In genomic region chr2:159680692-159681091, GRCh38 we compare ENCODE assay signal across 29 cellular contexts.
"Had no signal": no experiment of that assay in that cellular context is flagged by ENCODE, and none has a peak within 500 bp of the region (broad histone marks: within the 10 kb centered on the region; RNA-seq: fewer than 3 reads in every experiment).

No MANE protein-coding gene starts in this region.

- H3K36me3 ChIP-seq: adrenal gland, brain microvascular endothelial cell, breast epithelium, cardiac muscle cell had no signal

- DNase-seq: activated effector memory CD4-positive, alpha-beta T cell treated with anti-CD3 and anti-CD28 coated beads, Interleukin-2, amount 50 U/mL, for 16 hours; activated effector memory CD4-positive, alpha-beta T cell treated with Interleukin-2 at 50 U/mL for 16 hours; activated gamma-delta T cell; activated gamma-delta T cell treated with Interleukin-2 at 50 U/mL for 16 hours; activated naive CD4-positive, alpha-beta T cell; activated naive CD4-positive, alpha-beta T cell treated with anti-CD3 and anti-CD28 coated beads for 36 hours; activated naive CD4-positive, alpha-beta T cell treated with anti-CD3 and anti-CD28 coated beads, Interleukin-2, amount 10 ng/mL, durations not matched to agents 7 days and 5 days; activated naive CD4-positive, alpha-beta T cell treated with anti-CD3 and anti-CD28 coated beads, Interleukin-2, amount 50 U/mL, for 16 hours; activated naive CD4-positive, alpha-beta T cell treated with Interleukin-2 at 50 U/mL for 16 hours; activated naive CD8-positive, alpha-beta T cell treated with anti-CD3 and anti-CD28 coated beads for 36 hours; activated naive CD8-positive, alpha-beta T cell treated with anti-CD3 and anti-CD28 coated beads, Interleukin-2, amount 10 ng/mL, durations not matched to agents 7 days and 5 days; activated naive CD8-positive, alpha-beta T cell treated with anti-CD3 and anti-CD28 coated beads, Interleukin-2, amount 50 U/mL, for 24 hours; activated T-cell treated with anti-CD3 and anti-CD28 coated beads, Interleukin-2, amount 50 U/mL, for 1 hour; activated T-cell treated with anti-CD3 and anti-CD28 coated beads, Interleukin-2, amount 50 U/mL, for 24 hours; activated T-cell treated with anti-CD3 and anti-CD28 coated beads, Interleukin-2, amount 50 U/mL, for 4 hours; activated T-cell treated with anti-CD3 and anti-CD28 coated beads, Interleukin-2, amount 50 U/mL, for 48 hours; activated T-cell treated with anti-CD3 and anti-CD28 coated beads, Interleukin-2, amount 50 U/mL, for 72 hours; adrenal gland; amniotic stem cell; amygdala; anterior cingulate cortex; aorta; body of pancreas; brain microvascular endothelial cell; caudate nucleus; central memory CD4-positive, alpha-beta T cell; cerebellar nuclear complex had no signal

- H3K4me1 ChIP-seq: adrenal gland, body of pancreas, breast epithelium had no signal

- H3K27ac ChIP-seq: adrenal gland, body of pancreas, brain microvascular endothelial cell, breast epithelium, cardiac muscle cell had no signal

- H3K27me3 ChIP-seq: adrenal gland, body of pancreas, brain microvascular endothelial cell, breast epithelium, cardiac muscle cell had no signal

- H3K9me3 ChIP-seq: adrenal gland, body of pancreas, breast epithelium had no signal

- H3K4me3 ChIP-seq: adrenal gland, body of pancreas, breast epithelium, cardiac muscle cell had no signal
